In the genomic region with DNA sequence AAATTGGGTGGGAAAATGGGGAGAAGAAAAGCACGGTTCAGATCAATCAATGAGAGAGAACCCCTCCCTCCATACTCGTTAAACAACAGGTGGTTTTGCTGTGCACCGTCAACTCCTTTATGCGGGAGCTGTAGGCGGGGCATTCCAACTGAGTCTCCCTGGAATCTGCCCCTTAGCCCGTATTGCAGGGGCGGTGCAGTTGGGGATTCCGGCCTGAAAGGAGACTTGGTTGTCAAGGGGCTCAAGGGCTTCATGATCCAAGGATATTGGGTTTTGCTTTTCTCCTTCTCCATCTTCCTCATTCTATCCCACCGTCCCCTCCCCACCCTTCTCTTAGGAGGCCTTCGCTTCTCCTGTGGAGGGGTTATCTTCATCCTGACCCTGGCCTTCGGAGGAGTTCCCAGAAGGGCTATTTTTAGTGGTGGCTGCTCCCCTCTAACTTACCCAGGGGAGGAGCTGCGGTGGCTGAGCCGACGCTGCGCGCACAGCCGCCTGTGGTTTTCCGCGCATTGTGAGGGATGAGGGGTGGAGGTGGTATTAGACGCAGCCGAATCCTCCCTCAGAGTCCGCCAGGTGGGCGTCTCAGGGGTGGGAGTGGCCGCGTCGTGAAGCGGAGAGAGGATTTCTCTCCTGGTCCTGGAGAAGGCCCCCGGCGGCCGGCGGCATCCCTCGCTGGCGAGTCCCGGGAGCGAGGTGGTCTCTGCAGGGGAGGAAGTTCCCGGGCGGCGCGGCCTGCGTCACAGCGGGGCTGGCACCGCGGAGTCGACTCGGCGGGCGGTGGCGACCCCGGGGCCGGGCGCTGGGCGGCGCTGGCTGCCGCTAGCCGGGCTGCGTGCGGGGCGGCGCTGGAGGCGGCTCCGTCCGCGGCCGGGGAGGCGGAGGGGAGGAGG, we compare ENCODE assay signal across 1 cellular context.
TF ChIP-seq lines count a peak whose summit lies in the region.

No MANE protein-coding gene starts in this region.

TF ChIP-seq in SK-N-SH, 30 proteins besides CTCF, POLR2A, EP300 and RAD21 (continued from another document):
- TF ChIP-seq, protein P1, sequence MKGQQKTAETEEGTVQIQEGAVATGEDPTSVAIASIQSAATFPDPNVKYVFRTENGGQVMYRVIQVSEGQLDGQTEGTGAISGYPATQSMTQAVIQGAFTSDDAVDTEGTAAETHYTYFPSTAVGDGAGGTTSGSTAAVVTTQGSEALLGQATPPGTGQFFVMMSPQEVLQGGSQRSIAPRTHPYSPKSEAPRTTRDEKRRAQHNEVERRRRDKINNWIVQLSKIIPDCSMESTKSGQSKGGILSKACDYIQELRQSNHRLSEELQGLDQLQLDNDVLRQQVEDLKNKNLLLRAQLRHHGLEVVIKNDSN (IDR thresholded peaks at IDR 0.05; ENCODE audit: borderline replicate concordance, low read depth), result no peak
- TF ChIP-seq SIN3A (IDR thresholded peaks at IDR 0.05; ENCODE audit: borderline replicate concordance, low read depth, low read length), result 0 out of 2 replicates have a peak, but pooled peaks have one; percentile 23
- TF ChIP-seq NRF1 (IDR thresholded peaks at IDR 0.05; ENCODE audit: low read depth, low read length), result peak; percentile 33; the same call in 1 of the 2 replicates
- peak; percentile 31; the same call in 1 of the 2 replicates for TF ChIP-seq MXI1 (IDR thresholded peaks at IDR 0.05; ENCODE audit: low read depth, low read length)
- TF ChIP-seq, protein P2, sequence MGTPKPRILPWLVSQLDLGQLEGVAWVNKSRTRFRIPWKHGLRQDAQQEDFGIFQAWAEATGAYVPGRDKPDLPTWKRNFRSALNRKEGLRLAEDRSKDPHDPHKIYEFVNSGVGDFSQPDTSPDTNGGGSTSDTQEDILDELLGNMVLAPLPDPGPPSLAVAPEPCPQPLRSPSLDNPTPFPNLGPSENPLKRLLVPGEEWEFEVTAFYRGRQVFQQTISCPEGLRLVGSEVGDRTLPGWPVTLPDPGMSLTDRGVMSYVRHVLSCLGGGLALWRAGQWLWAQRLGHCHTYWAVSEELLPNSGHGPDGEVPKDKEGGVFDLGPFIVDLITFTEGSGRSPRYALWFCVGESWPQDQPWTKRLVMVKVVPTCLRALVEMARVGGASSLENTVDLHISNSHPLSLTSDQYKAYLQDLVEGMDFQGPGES (IDR thresholded peaks at IDR 0.05; ENCODE audit: low read depth, low read length), result no peak
- no peak for TF ChIP-seq RXRA (IDR thresholded peaks at IDR 0.05; ENCODE audit: borderline replicate concordance, low read depth)
- peak; percentile 78 for TF ChIP-seq SMC3 (IDR thresholded peaks at IDR 0.05; ENCODE audit: low read depth, low read length)
- TF ChIP-seq POLR2AphosphoS5 (IDR thresholded peaks at IDR 0.05; ENCODE audit: low read depth, low read length), result peak; percentile 50; the same call in 1 of the 2 replicates
